ENCODE assay signal across 28 cellular contexts in genomic region chr4:8916251-8916913, GRCh38. TPM values are rescaled to one million over a fixed set of nuclear protein-coding genes. Genes with fewer than 3 reads are reported as not detected.
DNase-seq lines count a peak whose midpoint lies in the region; ATAC-seq, FAIRE-seq and TF ChIP-seq lines count a peak whose summit lies in the region.
"Had no signal": no experiment of that assay in that cellular context is flagged by ENCODE, and none has a peak within 500 bp of the region (broad histone marks: within the 10 kb centered on the region; RNA-seq: fewer than 3 reads in every experiment).

No MANE protein-coding gene starts in this region.

- no peaks in the 10 kb centered on the region for H3K9me3 Mint-ChIP-seq in activated naive CD4-positive, alpha-beta T cell treated with anti-CD3 and anti-CD28 coated beads, Interleukin-2, amount 10 ng/mL, durations not matched to agents 7 days and 5 days
- H3K9me3 Mint-ChIP-seq: activated T-cell treated with anti-CD3 and anti-CD28 coated beads, Interleukin-2, amount 50 U/mL, for 4 hours; CD8-positive, alpha-beta T cell; IgD-negative memory B cell; mesothelial cell of epicardium; neural progenitor cell had no signal

- H4K20me1 ChIP-seq in PC-9 (ENCODE audit: insufficient read depth) (no peaks in the 10 kb centered on the region), OCI-LY7 (ENCODE audit: insufficient read depth, low read length) (no peaks in the 10 kb centered on the region)

- no peak overlapping the region for H3K4me3 ChIP-seq in kidney (ENCODE audit: low read length in 2 of 2)
- H3K4me3 ChIP-seq in tibial artery = no peak overlapping the region
- H3K4me3 ChIP-seq in PC-9 = no peak overlapping the region
- no peak overlapping the region for H3K4me3 ChIP-seq in OCI-LY7 (ENCODE audit: low read depth, low read length, poor library complexity, severe bottlenecking)
- H3K4me3 ChIP-seq: adrenal gland, heart left ventricle, neural progenitor cell, SJSA1, vagina had no signal

- no peak overlapping the region for H3K4me3 Mint-ChIP-seq in activated naive CD4-positive, alpha-beta T cell treated with anti-CD3 and anti-CD28 coated beads, Interleukin-2, amount 10 ng/mL, durations not matched to agents 7 days and 5 days
- H3K4me3 Mint-ChIP-seq: activated T-cell treated with anti-CD3 and anti-CD28 coated beads, Interleukin-2, amount 50 U/mL, for 4 hours; CD8-positive, alpha-beta T cell; IgD-negative memory B cell; mesothelial cell of epicardium; neural progenitor cell had no signal

- H3K27me3 Mint-ChIP-seq in activated naive CD4-positive, alpha-beta T cell treated with anti-CD3 and anti-CD28 coated beads, Interleukin-2, amount 10 ng/mL, durations not matched to agents 7 days and 5 days = peaks cover 6% of the 10 kb centered on the region

- no peaks in the 10 kb centered on the region for H3K4me1 Mint-ChIP-seq in activated naive CD4-positive, alpha-beta T cell treated with anti-CD3 and anti-CD28 coated beads, Interleukin-2, amount 10 ng/mL, durations not matched to agents 7 days and 5 days
- H3K4me1 Mint-ChIP-seq: IgD-negative memory B cell had no signal

- no peaks in the 10 kb centered on the region for H3K9me2 ChIP-seq in PC-9 (ENCODE audit: insufficient read depth)
- no peaks in the 10 kb centered on the region for H3K9me2 ChIP-seq in OCI-LY7 (ENCODE audit: insufficient read depth, low read length)

- CTCF ChIA-PET in activated naive CD4-positive, alpha-beta T cell treated with anti-CD3 and anti-CD28 coated beads, Interleukin-2, amount 10 ng/mL, durations not matched to agents 7 days and 5 days (lab: Charles Lee) = interaction anchor here (1.1 to 3.1 kb wide), 5 partner anchors 13 to 314 kb away, joined by 4 to 13 read pairs (median 6); no protein-coding TSS in a partner anchor
- CTCF ChIA-PET in PC-9 (lab: Charles Lee) (no interaction called here), OCI-LY7 (lab: Charles Lee; ENCODE audit: unreplicated experiment) (no interaction called here)

- no peaks in the 10 kb centered on the region for H3K36me3 Mint-ChIP-seq in activated naive CD4-positive, alpha-beta T cell treated with anti-CD3 and anti-CD28 coated beads, Interleukin-2, amount 10 ng/mL, durations not matched to agents 7 days and 5 days
- H3K36me3 Mint-ChIP-seq: CD8-positive, alpha-beta T cell; IgD-negative memory B cell; mesothelial cell of epicardium; neural progenitor cell had no signal

- no peak for TF ChIP-seq POLR2A in GM18505 (IDR thresholded peaks at IDR 0.05; ENCODE audit: borderline replicate concordance, extremely low read depth, insufficient read depth, insufficient read length)

- H3K79me2 ChIP-seq in PC-9 (ENCODE audit: low read depth) (no peaks in the 10 kb centered on the region), OCI-LY7 (ENCODE audit: insufficient read depth, low read depth, low read length) (no peaks in the 10 kb centered on the region)

- FAIRE-seq in kidney (lab: Jason Lieb, UNC) = no peak

- BruUV-seq in PC-9 (replicated peaks; lab: Mats Ljungman, UMichigan) = no TSS peak
- no TSS peak for BruUV-seq in OCI-LY7 (replicated peaks; lab: Mats Ljungman, UMichigan)

- intact Hi-C loops in kidney (cut with DNase I) = no loop called here
- intact Hi-C loops in tibial artery (cut with DNase I; ENCODE audit: low total_unique reads) = no loop called here
- intact Hi-C loops in PC-9 (cut with micrococcal nuclease; ENCODE audit: unreplicated experiment) = no loop called here
- intact Hi-C loops in OCI-LY7 (cut with micrococcal nuclease; ENCODE audit: unreplicated experiment) = loop anchor here (10.0 kb wide), 1 partner anchor 242 kb away; no protein-coding TSS in a partner anchor

- H3F3A ChIP-seq in PC-9 (ENCODE audit: insufficient read depth, low read depth) = no peaks in the 10 kb centered on the region

- H3K9me3 ChIP-seq in kidney (ENCODE audit: control insufficient read depth in 1 of 2, low read length in 2 of 2) (no peaks in the 10 kb centered on the region), tibial artery (no peaks in the 10 kb centered on the region), PC-9 (ENCODE audit: insufficient read depth, low read depth) (no peaks in the 10 kb centered on the region), OCI-LY7 (ENCODE audit: low read length) (no peaks in the 10 kb centered on the region)
- H3K9me3 ChIP-seq: adrenal gland, heart left ventricle, SJSA1, vagina had no signal

- DNase-seq in activated naive CD4-positive, alpha-beta T cell treated with anti-CD3 and anti-CD28 coated beads, Interleukin-2, amount 10 ng/mL, durations not matched to agents 7 days and 5 days = peak; percentile 5
- no peak for DNase-seq in activated naive CD4-positive, alpha-beta T cell treated with Interleukin-2 at 50 U/mL for 16 hours
- DNase-seq in HuH-7.5 (ENCODE audit: low spot score) (peak; percentile 2), kidney (peak; percentile 51), tibial artery (peak; percentile 5 to 40), PC-9 (no peak), OCI-LY7 (ENCODE audit: low spot score) (no peak)
- DNase-seq: activated CD4-positive, CD25-positive, alpha-beta regulatory T cell treated with anti-CD3 and anti-CD28 coated beads, Interleukin-2, amount 50 U/mL, for 72 hours; activated T-cell treated with anti-CD3 and anti-CD28 coated beads, Interleukin-2, amount 50 U/mL, for 4 hours; DMS79 treated with DMSO at 0.1 percent for 48 hours; effector CD4-positive, alpha-beta T cell; MM.1S; NCI-H2029; NCI-H510A treated with DMSO at 0.1 percent for 48 hours; retina; T1000 had no signal

- H3K36me3 ChIP-seq in kidney (ENCODE audit: control insufficient read depth in 1 of 2, insufficient read depth in 2 of 2, low read length in 2 of 2) (no peaks in the 10 kb centered on the region), tibial artery (no peaks in the 10 kb centered on the region), PC-9 (ENCODE audit: low read depth) (no peaks in the 10 kb centered on the region), OCI-LY7 (ENCODE audit: insufficient read depth, low read length) (no peaks in the 10 kb centered on the region)
- H3K36me3 ChIP-seq: adrenal gland, heart left ventricle, neural progenitor cell, SJSA1, vagina had no signal

- H3K4me2 ChIP-seq in PC-9 (no peak overlapping the region), OCI-LY7 (ENCODE audit: low read length) (no peak overlapping the region)
- H3K4me2 ChIP-seq: neural progenitor cell had no signal

- H3K4me1 ChIP-seq in kidney (ENCODE audit: control insufficient read depth in 1 of 2, insufficient read depth in 1 of 2, low read depth in 1 of 2, low read length in 2 of 2) (no peaks in the 10 kb centered on the region), tibial artery (no peaks in the 10 kb centered on the region), PC-9 (replicated peaks; ENCODE audit: insufficient read depth) (no peaks in the 10 kb centered on the region), OCI-LY7 (ENCODE audit: insufficient read depth, low read length, poor library complexity, severe bottlenecking) (no peaks in the 10 kb centered on the region)
- H3K4me1 ChIP-seq: adrenal gland, heart left ventricle, neural progenitor cell, SJSA1, vagina had no signal

- POLR2A ChIA-PET in PC-9 (lab: Charles Lee; ENCODE audit: unreplicated experiment) = no interaction called here
- POLR2A ChIA-PET in OCI-LY7 (lab: Charles Lee) = no interaction called here

- no peak overlapping the region for H2AFZ ChIP-seq in PC-9
- H2AFZ ChIP-seq in OCI-LY7 (ENCODE audit: low read length) = no peak overlapping the region
- H2AFZ ChIP-seq: neural progenitor cell had no signal

- H3K27me3 ChIP-seq in tibial artery (peaks cover 0 to 68% of the 10 kb centered on the region in 2 donors), PC-9 (ENCODE audit: insufficient read depth, low read depth) (peaks cover 65% of the 10 kb centered on the region)
- H3K27me3 ChIP-seq: SJSA1, vagina had no signal

- H3K9ac ChIP-seq in kidney (ENCODE audit: low read length in 2 of 2) = no peak overlapping the region
- H3K9ac ChIP-seq: neural progenitor cell had no signal

- H3K27ac ChIP-seq in kidney (ENCODE audit: low read depth in 2 of 2, low read length in 2 of 2) (no peak overlapping the region), tibial artery (no peak overlapping the region), PC-9 (no peak overlapping the region), OCI-LY7 (ENCODE audit: low read depth, low read length, poor library complexity, severe bottlenecking) (no peak overlapping the region)
- H3K27ac ChIP-seq: adrenal gland, heart left ventricle, neural progenitor cell, SJSA1, vagina had no signal

- no peak overlapping the region for H3K27ac Mint-ChIP-seq in activated naive CD4-positive, alpha-beta T cell treated with anti-CD3 and anti-CD28 coated beads, Interleukin-2, amount 10 ng/mL, durations not matched to agents 7 days and 5 days
- H3K27ac Mint-ChIP-seq: CD8-positive, alpha-beta T cell; IgD-negative memory B cell; mesothelial cell of epicardium; neural progenitor cell had no signal

- TF ChIP-seq CTCF in kidney (IDR thresholded peaks at IDR 0.05; ENCODE audit: borderline replicate concordance, extremely low read depth, insufficient read depth) (no peak), tibial artery (IDR thresholded peaks at IDR 0.05) (no peak), PC-9 (conservative IDR thresholded peaks at IDR 0.05) (no peak), OCI-LY7 (conservative IDR thresholded peaks at IDR 0.05; ENCODE audit: low read length) (no peak)

- ATAC-seq in GM18505 (IDR thresholded peaks at IDR 0.05; ENCODE audit: unreplicated experiment) = no peak
- ATAC-seq: activated T-cell treated with anti-CD3 and anti-CD28 coated beads, Interleukin-2, amount 50 U/mL, for 4 hours; CD8-positive, alpha-beta T cell; heart left ventricle had no signal

RNA-seq across cellular contexts. Expression of gene HMX1, which starts 44.7 kb away (rescaled TPM):
- total RNA-seq in kidney = not detected
- not detected for polyA plus RNA-seq in kidney (ENCODE audit: insufficient read depth, low read depth, low replicate concordance)
- total RNA-seq in PC-9 (2021) = not detected in 2 replicates
- total RNA-seq in OCI-LY7 (2014; rRNA removed; shearing (Covaris generic)) = not detected in 2 replicates
- not detected in 2 replicates for total RNA-seq in OCI-LY7 (2022)
- total RNA-seq: activated T-cell treated with anti-CD3 and anti-CD28 coated beads, Interleukin-2, amount 50 U/mL, for 4 hours; adrenal gland; cardiac septum; CD8-positive, alpha-beta T cell; fibroblast of lung; kidney epithelial cell; vagina had no signal
- polyA plus RNA-seq: adrenal gland, fibroblast of lung, heart left ventricle, IgD-negative memory B cell had no signal

Comparison
In these comparisons a context has a peak if more than half of its experiments do, and no peak if none do; other contexts are left out.
1. DNase-seq: peak in activated naive CD4-positive, alpha-beta T cell treated with anti-CD3 and anti-CD28 coated beads, Interleukin-2, amount 10 ng/mL, durations not matched to agents 7 days and 5 days (single experiment), HuH-7.5 (single experiment), kidney (single experiment) and tibial artery (2 of 2); none in activated naive CD4-positive, alpha-beta T cell treated with Interleukin-2 at 50 U/mL for 16 hours (single experiment), PC-9 (0 of 2) and OCI-LY7 (single experiment).